In genomic region chr2:217900010-217900779, GRCh38 we compare ENCODE assay signal across 12 cellular contexts.
DNase-seq lines count a peak whose midpoint lies in the region; ATAC-seq and TF ChIP-seq lines count a peak whose summit lies in the region.
"Had no signal": no experiment of that assay in that cellular context is flagged by ENCODE, and none has a peak within 500 bp of the region (broad histone marks: within the 10 kb centered on the region; RNA-seq: fewer than 3 reads in every experiment).

No MANE protein-coding gene starts in this region.

- H3K4me1 ChIP-seq in PC-3 (ENCODE audit: insufficient read depth, low read length) (no peaks in the 10 kb centered on the region), testis (peaks cover 78% of the 10 kb centered on the region)

- no peaks in the 10 kb centered on the region for H3F3A ChIP-seq in PC-3 (ENCODE audit: low read length, unreplicated experiment)

- H3K79me2 ChIP-seq in PC-3 (ENCODE audit: low read length): no peaks in the 10 kb centered on the region

- H2AFZ ChIP-seq in PC-3 (ENCODE audit: low read length): no peak overlapping the region

- TF ChIP-seq POLR2A in testis (IDR thresholded peaks at IDR 0.05): no peak

- no peaks in the 10 kb centered on the region for H3K9me3 ChIP-seq in PC-3 (ENCODE audit: low read length)
- no peaks in the 10 kb centered on the region for H3K9me3 ChIP-seq in testis

- no peaks in the 10 kb centered on the region for H4K20me1 ChIP-seq in PC-3 (ENCODE audit: low read length)

- H3K4me3 ChIP-seq in PC-3 (ENCODE audit: low read length) (no peak overlapping the region), testis (no peak overlapping the region)
- H3K4me3 ChIP-seq: skin epidermis had no signal

- H3K36me3 ChIP-seq in PC-3 (ENCODE audit: low read depth, low read length) (no peaks in the 10 kb centered on the region), testis (ENCODE audit: low read depth, missing control alignments) (no peaks in the 10 kb centered on the region)

- whole genome bisulfite sequencing in testis, 2 donors: 49 to 69% methylated on average over 14 to 16 of the region's 16 CpGs

- POLR2A ChIA-PET in PC-3 (lab: Charles Lee; ENCODE audit: unreplicated experiment): no interaction called here

- intact Hi-C loops in PC-3 (cut with micrococcal nuclease) (no loop called here), left ventricle myocardium superior (cut with micrococcal nuclease) (no loop called here), testis (cut with DNase I; ENCODE audit: low total_unique reads) (loop anchor here (10.0 kb wide), 1 partner anchor 85 kb away; no protein-coding TSS in a partner anchor)

- no peak for ATAC-seq in PC-3
- ATAC-seq in left ventricle myocardium superior: no peak
- no peak for ATAC-seq in GM21360 (IDR thresholded peaks at IDR 0.05; ENCODE audit: unreplicated experiment)
- no peak for ATAC-seq in GM21390 (IDR thresholded peaks at IDR 0.05; ENCODE audit: unreplicated experiment)

- DNase-seq in DMS 273 (lab: John Stamatoyannopoulos, UW; ENCODE audit: unreplicated experiment) (peak; percentile 28), DMS 273 treated with DMSO at 0.1 percent for 48 hours (lab: John Stamatoyannopoulos, UW) (no peak), PC-3 (peak; percentile 9), left ventricle myocardium superior (peak; percentile 41), testis (no peak)
- no peak for DNase-seq in activated CD4-positive, alpha-beta T cell treated with anti-CD3 and anti-CD28 coated beads, Interleukin-2, amount 50 U/mL, for 4 hours
- DNase-seq: activated naive CD4-positive, alpha-beta T cell treated with anti-CD3 and anti-CD28 coated beads, Interleukin-2, amount 10 ng/mL, durations not matched to agents 7 days and 5 days; NCI-H2171 treated with DMSO at 0.1 percent for 48 hours had no signal

- H3K9ac ChIP-seq in PC-3 (ENCODE audit: low read length): no peak overlapping the region

- H3K4me2 ChIP-seq in PC-3 (ENCODE audit: low read length): no peak overlapping the region

- H3K27ac ChIP-seq in PC-3 (ENCODE audit: low read length): no peak overlapping the region
- peak overlapping the region; percentile 19 to 88 for H3K27ac ChIP-seq in testis
- H3K27ac ChIP-seq: 22Rv1 had no signal

- no peaks in the 10 kb centered on the region for H3K9me2 ChIP-seq in PC-3 (replicated peaks; ENCODE audit: low read length)

- TF ChIP-seq CTCF in PC-3 (conservative IDR thresholded peaks at IDR 0.05; ENCODE audit: low read depth, low read length): no peak
- TF ChIP-seq CTCF in testis (IDR thresholded peaks at IDR 0.05): no peak

- peaks cover 57% of the 10 kb centered on the region for H3K27me3 ChIP-seq in PC-3 (ENCODE audit: low read length)
- H3K27me3 ChIP-seq in testis: no peaks in the 10 kb centered on the region

- BruUV-seq in PC-3 (replicated peaks; lab: Mats Ljungman, UMichigan): no TSS peak

- CTCF ChIA-PET in PC-3 (lab: Charles Lee): no interaction called here

Comparison
In these comparisons a context has a peak if more than half of its experiments do, and no peak if none do; other contexts are left out.
1. DNase-seq: peak in DMS 273 (single experiment), PC-3 (single experiment) and left ventricle myocardium superior (single experiment); none in DMS 273 treated with DMSO at 0.1 percent for 48 hours (single experiment), testis (single experiment) and activated CD4-positive, alpha-beta T cell treated with anti-CD3 and anti-CD28 coated beads, Interleukin-2, amount 50 U/mL, for 4 hours (0 of 2).